8 cellular contexts compared by ENCODE assay signal in the genomic region with DNA sequence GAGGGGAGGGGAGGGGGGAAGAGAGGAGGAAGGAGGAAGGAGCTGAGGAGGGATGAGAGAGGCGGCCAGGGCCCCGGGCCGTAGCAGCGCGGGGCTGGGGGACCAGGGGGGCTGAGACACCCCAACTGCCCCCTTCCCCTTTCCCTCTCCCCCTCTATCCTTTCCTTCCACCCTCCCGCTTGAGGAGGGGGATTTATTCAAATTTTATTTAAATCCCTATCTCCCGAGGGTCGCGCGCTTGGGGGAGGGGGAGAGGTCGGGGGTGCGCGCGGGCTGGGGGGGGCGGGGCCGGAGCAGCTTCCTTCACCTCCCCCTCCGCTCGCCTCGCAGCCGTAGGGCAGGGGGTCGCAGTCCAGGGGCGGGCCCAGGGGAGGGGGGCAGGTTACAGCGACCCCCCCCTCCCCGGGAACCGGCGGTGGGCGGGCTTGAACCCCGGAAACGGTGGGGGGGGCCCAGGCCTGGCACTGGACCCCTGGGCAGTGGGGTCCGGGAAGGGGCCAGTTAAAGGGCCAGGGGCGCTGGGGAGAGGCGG. TPM values are rescaled to one million over a fixed set of nuclear protein-coding genes. Genes with fewer than 3 reads are reported as not detected.
DNase-seq lines count a peak whose midpoint lies in the region; ATAC-seq and TF ChIP-seq lines count a peak whose summit lies in the region.

A gene with protein sequence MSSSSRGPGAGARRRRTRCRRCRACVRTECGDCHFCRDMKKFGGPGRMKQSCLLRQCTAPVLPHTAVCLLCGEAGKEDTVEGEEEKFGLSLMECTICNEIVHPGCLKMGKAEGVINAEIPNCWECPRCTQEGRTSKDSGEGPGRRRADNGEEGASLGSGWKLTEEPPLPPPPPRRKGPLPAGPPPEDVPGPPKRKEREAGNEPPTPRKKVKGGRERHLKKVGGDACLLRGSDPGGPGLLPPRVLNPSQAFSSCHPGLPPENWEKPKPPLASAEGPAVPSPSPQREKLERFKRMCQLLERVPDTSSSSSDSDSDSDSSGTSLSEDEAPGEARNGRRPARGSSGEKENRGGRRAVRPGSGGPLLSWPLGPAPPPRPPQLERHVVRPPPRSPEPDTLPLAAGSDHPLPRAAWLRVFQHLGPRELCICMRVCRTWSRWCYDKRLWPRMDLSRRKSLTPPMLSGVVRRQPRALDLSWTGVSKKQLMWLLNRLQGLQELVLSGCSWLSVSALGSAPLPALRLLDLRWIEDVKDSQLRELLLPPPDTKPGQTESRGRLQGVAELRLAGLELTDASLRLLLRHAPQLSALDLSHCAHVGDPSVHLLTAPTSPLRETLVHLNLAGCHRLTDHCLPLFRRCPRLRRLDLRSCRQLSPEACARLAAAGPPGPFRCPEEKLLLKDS (plus strand): TSS at position 19 of the 532 bp plus-strand sequence. CDS start 2,183 bp downstream, outside the sequence.

- H3K9me3 ChIP-seq in liver (ENCODE audit: control insufficient read depth in 4 of 4, low read length in 3 of 4): no peaks in the 10 kb centered on the region
- H3K9me3 ChIP-seq in thyroid gland: no peaks in the 10 kb centered on the region

- no peak for DNase-seq in MCF 10A (ENCODE audit: unreplicated experiment)
- DNase-seq in thyroid gland: peak in 1 of 2 donors; percentile 39
- DNase-seq in NCI-H2196 treated with DMSO at 0.1 percent for 48 hours (lab: John Stamatoyannopoulos, UW; ENCODE audit: unreplicated experiment): no peak

- peak within 1 kb of the TSS; percentile 87 for H3K27ac ChIP-seq in C4-2B
- H3K27ac ChIP-seq in liver (ENCODE audit: low read depth in 1 of 2, low read length in 2 of 2): peak within 1 kb of the TSS; percentile 96 to 98
- H3K27ac ChIP-seq in thyroid gland: peak within 1 kb of the TSS; percentile 92 to 94 (median 93)

- H3K4me3 Mint-ChIP-seq in IgD-negative memory B cell: peak within 1 kb of the TSS; percentile 92 to 100 (median 100)
- H3K4me3 Mint-ChIP-seq in MCF 10A (ENCODE audit: unreplicated experiment): peak within 1 kb of the TSS; percentile 98

- peaks cover 0 to 1% (median 0%) of the 10 kb centered on the region in 3 donors for H3K9me3 Mint-ChIP-seq in IgD-negative memory B cell
- H3K9me3 Mint-ChIP-seq in MCF 10A (ENCODE audit: unreplicated experiment): peaks cover 4% of the 10 kb centered on the region

- TF ChIP-seq POLR2A in thyroid gland (IDR thresholded peaks at IDR 0.05): no peak

- TF ChIP-seq RAD21 in liver (IDR thresholded peaks at IDR 0.05): no peak

- H3K27me3 Mint-ChIP-seq in IgD-negative memory B cell (no peaks in the 10 kb centered on the region), MCF 10A (ENCODE audit: insufficient read depth, unreplicated experiment) (no peaks in the 10 kb centered on the region)

- peaks cover 0 to 8% (median 7%) of the 10 kb centered on the region in 3 donors for H3K4me1 Mint-ChIP-seq in IgD-negative memory B cell
- peaks cover 14% of the 10 kb centered on the region for H3K4me1 Mint-ChIP-seq in MCF 10A (ENCODE audit: insufficient read depth, unreplicated experiment)

- CTCF ChIA-PET in MCF 10A (lab: Yijun Ruan, JAX): interaction anchor here (4.5 kb wide), 1 partner anchor 18 kb away, joined by 29 read pairs; no protein-coding TSS in a partner anchor

- H3K4me1 ChIP-seq in liver (ENCODE audit: control insufficient read depth in 4 of 4, insufficient read depth in 4 of 4, low read length in 3 of 4) (peaks cover 4 to 9% (median 8%) of the 10 kb centered on the region in 4 donors), thyroid gland (peaks cover 9 to 10% of the 10 kb centered on the region in 2 donors)

- H3K27me3 ChIP-seq in liver (ENCODE audit: control insufficient read depth in 4 of 4, insufficient read depth in 4 of 4, low read length in 3 of 4) (no peaks in the 10 kb centered on the region), thyroid gland (no peaks in the 10 kb centered on the region)

- H3K9ac ChIP-seq in liver (ENCODE audit: low read depth in 1 of 2, low read length in 2 of 2): peak within 1 kb of the TSS; percentile 74 to 79

- H3K36me3 ChIP-seq in liver (ENCODE audit: control insufficient read depth in 4 of 4, insufficient read depth in 3 of 4, low read depth in 1 of 4, low read length in 3 of 4) (no peaks in the 10 kb centered on the region), thyroid gland (no peaks in the 10 kb centered on the region)

- intact Hi-C loops in MCF 10A (cut with micrococcal nuclease): loop anchor here (1.0 to 2.0 kb wide), 2 partner anchors 19 to 29 kb away; a partner anchor contains a TSS
- intact Hi-C loops in thyroid gland (cut with DNase I): no loop called here

- POLR2A ChIA-PET in MCF 10A (lab: Yijun Ruan, JAX): interaction anchor here (0.6 to 1.0 kb wide), 2 partner anchors 17 to 88 kb away, joined by 3 to 5 read pairs; no protein-coding TSS in a partner anchor

- no peak for TF ChIP-seq CTCF in C4-2B (conservative IDR thresholded peaks at IDR 0.05)
- TF ChIP-seq CTCF in MCF 10A (IDR thresholded peaks at IDR 0.05; ENCODE audit: unreplicated experiment): no peak
- TF ChIP-seq CTCF in liver (IDR thresholded peaks at IDR 0.05; ENCODE audit: low read depth, low read length, missing input control): no peak
- no peak for TF ChIP-seq CTCF in thyroid gland (IDR thresholded peaks at IDR 0.05)

- H3K36me3 Mint-ChIP-seq in IgD-negative memory B cell (no peaks in the 10 kb centered on the region), MCF 10A (ENCODE audit: insufficient read depth, unreplicated experiment) (peaks cover 28% of the 10 kb centered on the region)

- H3K27ac Mint-ChIP-seq in IgD-negative memory B cell: peak within 1 kb of the TSS; percentile 92 to 100 (median 99)
- peak within 1 kb of the TSS; percentile 100 for H3K27ac Mint-ChIP-seq in MCF 10A (ENCODE audit: low read depth, unreplicated experiment)

- no TSS peak for BruUV-seq in MCF 10A (replicated peaks; lab: Mats Ljungman, UMichigan)

- ATAC-seq in GM21717 (IDR thresholded peaks at IDR 0.05; ENCODE audit: unreplicated experiment): no peak
- no peak for ATAC-seq in HG02642 (IDR thresholded peaks at IDR 0.05; ENCODE audit: poor library complexity, unreplicated experiment)

- under 1% methylated on average over 32 of the region's 32 CpGs for WGBS in liver
- 2 to 3% methylated on average over 6 to 18 of the region's 32 CpGs for whole genome bisulfite sequencing in thyroid gland, 2 donors

- H3K4me3 ChIP-seq in liver (ENCODE audit: low read depth in 1 of 3, low read length in 3 of 3) (peak within 1 kb of the TSS; percentile 72 to 86 (median 80)), thyroid gland (replicated peaks in 1 of 3) (peak within 1 kb of the TSS; percentile 9 to 84 (median 18))

TF ChIP-seq in liver, 16 proteins besides CTCF, POLR2A, EP300 and RAD21:
- TF ChIP-seq NR2F2 (IDR thresholded peaks at IDR 0.05): no peak
- no peak for TF ChIP-seq HNF4A (conservative IDR thresholded peaks at IDR 0.05)
- TF ChIP-seq GABPA (IDR thresholded peaks at IDR 0.05 in 1 of 2, conservative IDR thresholded peaks at IDR 0.05 in 1 of 2): no peak
- no peak for TF ChIP-seq TAF1 (conservative IDR thresholded peaks at IDR 0.05)
- TF ChIP-seq, protein P1, sequence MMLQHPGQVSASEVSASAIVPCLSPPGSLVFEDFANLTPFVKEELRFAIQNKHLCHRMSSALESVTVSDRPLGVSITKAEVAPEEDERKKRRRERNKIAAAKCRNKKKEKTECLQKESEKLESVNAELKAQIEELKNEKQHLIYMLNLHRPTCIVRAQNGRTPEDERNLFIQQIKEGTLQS (IDR thresholded peaks at IDR 0.05): no peak
- no peak for TF ChIP-seq HNF4G (IDR thresholded peaks at IDR 0.05)

RNA-seq across cellular contexts. Expression of the gene that starts here (rescaled TPM):
- polyA plus RNA-seq in IgD-negative memory B cell (0.26 TPM), liver (1 to 10 TPM in 1 of 2 donors, under 1 TPM in 1; 0.31 to 2.4 TPM)
- total RNA-seq in MCF 10A (2022) (18.0 and 23.4 TPM in 2 replicates), liver (1 to 10 TPM; 3.0 to 4.8 TPM), thyroid gland (10 to 100 TPM; 11.7 to 24.0 (median 14.4) TPM)
